Comparison of ENCODE assay signal across 10 cellular contexts in the genomic region with DNA sequence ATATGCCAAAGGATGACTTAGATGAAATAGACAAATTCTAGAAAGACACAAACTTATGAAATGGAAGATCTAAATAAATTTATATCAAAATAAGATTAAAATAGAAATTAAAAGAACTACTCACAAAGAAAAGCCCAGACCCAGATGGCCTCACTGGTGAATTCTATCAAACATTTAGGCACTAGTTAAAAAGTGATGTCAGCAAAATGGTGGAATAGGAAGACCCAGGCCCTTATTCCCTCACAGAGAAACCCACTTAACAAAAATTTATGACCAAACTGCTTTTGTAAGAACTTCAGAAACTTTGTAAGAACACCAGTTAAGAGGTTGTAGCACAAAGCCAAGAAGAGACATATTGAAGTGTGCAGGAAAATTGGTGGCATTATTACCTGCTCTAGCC.
"Had no signal": no experiment of that assay in that cellular context is flagged by ENCODE, and none has a peak within 500 bp of the region (broad histone marks: within the 10 kb centered on the region; RNA-seq: fewer than 3 reads in every experiment).

No MANE protein-coding gene starts in this region.

- H2AFZ ChIP-seq: GM23338 had no signal

- H3K36me3 ChIP-seq: HAP-1 had no signal

- DNase-seq: GOT3, H7, H9, HCEC 1CT, HFFc6 had no signal

- H3K4me3 ChIP-seq: GM23338, HAP-1 had no signal

- ATAC-seq: GM23338, HCT116 had no signal

- FAIRE-seq: H1, H54 had no signal

- H3K4me2 ChIP-seq: GM23338 had no signal

- H3K9me3 ChIP-seq: HAP-1 had no signal
